ENCODE assay signal across 9 cellular contexts in genomic region chr1:18883636-18884418, GRCh38. TPM values are rescaled to one million over a fixed set of nuclear protein-coding genes. Genes with fewer than 3 reads are reported as not detected.
DNase-seq lines count a peak whose midpoint lies in the region; ATAC-seq and TF ChIP-seq lines count a peak whose summit lies in the region.
"Had no signal": no experiment of that assay in that cellular context is flagged by ENCODE, and none has a peak within 500 bp of the region (broad histone marks: within the 10 kb centered on the region; RNA-seq: fewer than 3 reads in every experiment).

No MANE protein-coding gene starts in this region.

- H3K4me3 Mint-ChIP-seq in mesothelial cell of epicardium = no peak overlapping the region

- H3K27me3 Mint-ChIP-seq in mesothelial cell of epicardium (ENCODE audit: low read depth) = no peaks in the 10 kb centered on the region

- H3K9me3 Mint-ChIP-seq in mesothelial cell of epicardium = no peaks in the 10 kb centered on the region

- H3K36me3 Mint-ChIP-seq in mesothelial cell of epicardium = peaks cover 3% of the 10 kb centered on the region

- DNase-seq in 8988T (peak; percentile 61), NCI-H226 (peak; percentile 41), ecto neural progenitor cell (ENCODE audit: low spot score) (peak; percentile 85), mesothelial cell of epicardium (ENCODE audit: low spot score in 2 of 2, unreplicated experiment in 2 of 2) (peak; percentile 53 to 81)
- peak; percentile 82 to 83 for DNase-seq in activated CD4-positive, alpha-beta T cell treated with anti-CD3 and anti-CD28 coated beads, Interleukin-2, amount 50 U/mL, for 48 hours
- DNase-seq in stimulated activated CD8-positive, alpha-beta memory T cell treated with anti-CD3 and anti-CD28 coated beads, Interleukin-2, amount 100 ng/mL, for 1 hour (ENCODE audit: low read depth in 2 of 2) = peak; percentile 32 to 47

- TF ChIP-seq CTCF in GM12873 (IDR thresholded peaks at IDR 0.05; ENCODE audit: insufficient read depth, low read depth, low read length, missing control alignments) (peak; percentile 98), mesothelial cell of epicardium (IDR thresholded peaks at IDR 0.05; ENCODE audit: unreplicated experiment) (peak; percentile 77)

- H3K4me1 Mint-ChIP-seq in mesothelial cell of epicardium = no peaks in the 10 kb centered on the region

- no peak overlapping the region for H3K27ac Mint-ChIP-seq in mesothelial cell of epicardium

- ATAC-seq in GM21529 (IDR thresholded peaks at IDR 0.05; ENCODE audit: unreplicated experiment) = no peak

RNA-seq across cellular contexts. Expression of gene ALDH4A1, which starts 18.5 kb away (rescaled TPM):
- 10.7 to 11.5 TPM (median 11.5 TPM) in 3 replicates for total RNA-seq in mesothelial cell of epicardium

RNA-seq across cellular contexts. Expression of gene TAS1R2, which starts 24.4 kb away (rescaled TPM):
- total RNA-seq in mesothelial cell of epicardium = not detected in 3 replicates
- total RNA-seq: skeletal muscle tissue had no signal
